ENCODE assay signal across 2 cellular contexts in the genomic region with DNA sequence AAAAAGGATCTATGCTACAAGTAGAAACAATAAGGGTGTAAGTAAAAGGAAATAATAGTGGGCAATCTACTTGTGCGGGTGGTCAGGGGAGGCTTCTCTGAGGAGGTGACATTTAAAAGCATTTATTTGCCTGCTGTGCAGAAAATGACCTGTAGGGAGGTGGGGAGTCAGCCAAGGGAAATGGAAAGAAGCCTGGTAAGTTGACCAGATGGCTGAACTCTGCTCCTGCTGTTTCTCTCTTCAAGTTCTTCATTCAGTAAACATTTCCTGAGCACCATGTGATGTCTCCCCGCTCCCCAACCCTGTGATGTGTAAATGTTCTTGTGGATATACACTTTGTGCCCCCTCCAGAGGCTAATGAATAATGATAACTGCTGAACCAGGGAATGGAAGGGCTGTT.
A peak's percentile ranks its signal among the peaks of the same experiment; 100 is the strongest.
TF ChIP-seq lines count a peak whose summit lies in the region.

No MANE protein-coding gene starts in this region.

TF ChIP-seq in endothelial cell of umbilical vein, 7 proteins besides CTCF, POLR2A, EP300 and RAD21:
- TF ChIP-seq MAX (IDR thresholded peaks at IDR 0.05; ENCODE audit: insufficient read depth, insufficient read length), result no peak
- no peak for TF ChIP-seq FOS (IDR thresholded peaks at IDR 0.05; ENCODE audit: borderline replicate concordance, insufficient read depth, low read length)
- TF ChIP-seq EZH2 (IDR thresholded peaks at IDR 0.05; ENCODE audit: borderline replicate concordance, low read depth, low read length, severe bottlenecking), result no peak
- no peak for TF ChIP-seq MYC (IDR thresholded peaks at IDR 0.05; ENCODE audit: low read depth, low read length)
- TF ChIP-seq POLR2AphosphoS5 (IDR thresholded peaks at IDR 0.05; ENCODE audit: insufficient read depth, low read depth, low read length), result no peak
- TF ChIP-seq GATA2 (IDR thresholded peaks at IDR 0.05; ENCODE audit: insufficient read depth, insufficient read length, low read depth, low read length), result no peak
- no peak for TF ChIP-seq JUN (IDR thresholded peaks at IDR 0.05; ENCODE audit: borderline replicate concordance, insufficient read depth, insufficient read length, low read depth)

TF ChIP-seq in HepG2, 621 proteins besides CTCF, POLR2A, EP300 and RAD21:
- TF ChIP-seq NFYB (CRISPR knock-in tag; IDR thresholded peaks at IDR 0.05), result no peak
- peak; percentile 37; the same call in 1 of the 2 replicates for TF ChIP-seq MAFF (IDR thresholded peaks at IDR 0.05; ENCODE audit: low read depth, low read length)
- TF ChIP-seq MAFK (conservative IDR thresholded peaks at IDR 0.05 in 1 of 2, IDR thresholded peaks at IDR 0.05 in 1 of 2; ENCODE audit: low read length in 2 of 2), result peak in 1 of 2 experiments; percentile 32; a peak in 1 of 4 replicates
- peak; percentile 81 for TF ChIP-seq ZFP36 (IDR thresholded peaks at IDR 0.05; ENCODE audit: borderline replicate concordance, low read depth, low read length, partially characterized antibody)
- TF ChIP-seq AKNA (CRISPR knock-in tag; IDR thresholded peaks at IDR 0.05; ENCODE audit: borderline replicate concordance), result no peak
- no peak for TF ChIP-seq TEAD2 (CRISPR knock-in tag; IDR thresholded peaks at IDR 0.05)
- TF ChIP-seq CEBPB (IDR thresholded peaks at IDR 0.05; ENCODE audit: borderline replicate concordance, low read depth, low read length), result no peak
- TF ChIP-seq FIP1L1 (IDR thresholded peaks at IDR 0.05; ENCODE audit: borderline replicate concordance, insufficient read depth, low read depth, low read length), result no peak
- no peak for TF ChIP-seq SSRP1 (CRISPR knock-in tag; IDR thresholded peaks at IDR 0.05)
- TF ChIP-seq ZNF678 (CRISPR knock-in tag; IDR thresholded peaks at IDR 0.05), result no peak
- TF ChIP-seq NFYC (CRISPR knock-in tag; IDR thresholded peaks at IDR 0.05), result no peak
- TF ChIP-seq, protein P1, sequence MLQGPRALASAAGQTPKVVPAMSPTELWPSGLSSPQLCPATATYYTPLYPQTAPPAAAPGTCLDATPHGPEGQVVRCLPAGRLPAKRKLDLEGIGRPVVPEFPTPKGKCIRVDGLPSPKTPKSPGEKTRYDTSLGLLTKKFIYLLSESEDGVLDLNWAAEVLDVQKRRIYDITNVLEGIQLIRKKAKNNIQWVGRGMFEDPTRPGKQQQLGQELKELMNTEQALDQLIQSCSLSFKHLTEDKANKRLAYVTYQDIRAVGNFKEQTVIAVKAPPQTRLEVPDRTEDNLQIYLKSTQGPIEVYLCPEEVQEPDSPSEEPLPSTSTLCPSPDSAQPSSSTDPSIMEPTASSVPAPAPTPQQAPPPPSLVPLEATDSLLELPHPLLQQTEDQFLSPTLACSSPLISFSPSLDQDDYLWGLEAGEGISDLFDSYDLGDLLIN (CRISPR knock-in tag; IDR thresholded peaks at IDR 0.05; ENCODE audit: borderline replicate concordance), result no peak
